ENCODE assay signal across 8 cellular contexts in genomic region chr5:168291961-168292782, GRCh38. TPM values are rescaled to one million over a fixed set of nuclear protein-coding genes. Genes with fewer than 3 reads are reported as not detected.
DNase-seq lines count a peak whose midpoint lies in the region; ATAC-seq and TF ChIP-seq lines count a peak whose summit lies in the region.

No MANE protein-coding gene starts in this region.

- H3K9me3 ChIP-seq in T-helper 17 cell (ENCODE audit: control insufficient read depth, low read length, poor library complexity, severe bottlenecking), result no peaks in the 10 kb centered on the region
- no peaks in the 10 kb centered on the region for H3K9me3 ChIP-seq in smooth muscle cell (replicated peaks; ENCODE audit: low read depth)

- H3K27ac Mint-ChIP-seq in T-helper 17 cell, result no peak overlapping the region

- H2AFZ ChIP-seq in smooth muscle cell (ENCODE audit: low read depth), result no peak overlapping the region

- H3K36me3 ChIP-seq in smooth muscle cell (ENCODE audit: low read depth), result no peaks in the 10 kb centered on the region

- H3K4me3 ChIP-seq in smooth muscle cell, result peak overlapping the region; percentile 67

- peaks cover 13% of the 10 kb centered on the region for H3K4me1 Mint-ChIP-seq in T-helper 17 cell

- peak overlapping the region; percentile 93 for H3K4me2 ChIP-seq in smooth muscle cell

- H3K27ac ChIP-seq in smooth muscle cell (ENCODE audit: low read depth), result no peak overlapping the region

- ATAC-seq in HG02981 (IDR thresholded peaks at IDR 0.05; ENCODE audit: unreplicated experiment) (peak; percentile 26), T-helper 17 cell (peak; percentile 2), left cardiac atrium (peak; percentile 9 to 24)

- H3K4me1 ChIP-seq in smooth muscle cell (ENCODE audit: low read depth), result peaks cover 13% of the 10 kb centered on the region

- H3K27me3 Mint-ChIP-seq in T-helper 17 cell, result no peaks in the 10 kb centered on the region

- intact Hi-C loops in left cardiac atrium (cut with DNase I), result no loop called here

- no peak for TF ChIP-seq CTCF in smooth muscle cell (IDR thresholded peaks at IDR 0.05; ENCODE audit: borderline replicate concordance, insufficient read depth, poor library complexity, severe bottlenecking)

- peaks cover 6% of the 10 kb centered on the region for H3F3A ChIP-seq in smooth muscle cell (ENCODE audit: low read depth)

- DNase-seq in NCI-H748 (lab: John Stamatoyannopoulos, UW; ENCODE audit: unreplicated experiment) (peak; percentile 70), NCI-H748 treated with DMSO at 0.1 percent for 48 hours (lab: John Stamatoyannopoulos, UW) (no peak), T-helper 17 cell (no peak), left cardiac atrium (no peak), smooth muscle cell (lab: John Stamatoyannopoulos, UW; ENCODE audit: unreplicated experiment) (no peak)
- no peak for DNase-seq in activated CD4-positive, alpha-beta T cell treated with anti-CD3 and anti-CD28 coated beads, Interleukin-2, amount 50 U/mL, for 4 hours
- DNase-seq in activated CD4-positive, alpha-beta T cell treated with anti-CD3 and anti-CD28 coated beads for 1 hour, result no peak

- no peaks in the 10 kb centered on the region for H3K27me3 ChIP-seq in smooth muscle cell (ENCODE audit: low read depth)

- WGBS in smooth muscle cell (ENCODE audit: low lambda C conversion rate), result 4% methylated on average over 23 of the region's 65 CpGs

- peaks cover 14% of the 10 kb centered on the region for H3K79me2 ChIP-seq in smooth muscle cell (ENCODE audit: low read depth)

- no peaks in the 10 kb centered on the region for H4K20me1 ChIP-seq in smooth muscle cell (ENCODE audit: low read depth)

- H3K9ac ChIP-seq in smooth muscle cell (ENCODE audit: low read depth), result no peak overlapping the region

- H3K4me3 Mint-ChIP-seq in T-helper 17 cell, result peak overlapping the region; percentile 65

- H3K36me3 Mint-ChIP-seq in T-helper 17 cell (ENCODE audit: low read depth), result no peaks in the 10 kb centered on the region

RNA-seq across cellular contexts. Expression of gene WWC1, which starts 0.7 kb away (rescaled TPM):
- total RNA-seq in T-helper 17 cell, result 1 to 10 TPM; 5.4 TPM
- 1 to 10 TPM; 3.4 to 6.2 TPM for total RNA-seq in left cardiac atrium
- total RNA-seq in smooth muscle cell, result 3.7 and 4.5 TPM in 2 replicates
- 6.3 and 7.5 TPM in 2 replicates for polyA plus RNA-seq in smooth muscle cell
